8 cellular contexts compared by ENCODE assay signal in the genomic region with DNA sequence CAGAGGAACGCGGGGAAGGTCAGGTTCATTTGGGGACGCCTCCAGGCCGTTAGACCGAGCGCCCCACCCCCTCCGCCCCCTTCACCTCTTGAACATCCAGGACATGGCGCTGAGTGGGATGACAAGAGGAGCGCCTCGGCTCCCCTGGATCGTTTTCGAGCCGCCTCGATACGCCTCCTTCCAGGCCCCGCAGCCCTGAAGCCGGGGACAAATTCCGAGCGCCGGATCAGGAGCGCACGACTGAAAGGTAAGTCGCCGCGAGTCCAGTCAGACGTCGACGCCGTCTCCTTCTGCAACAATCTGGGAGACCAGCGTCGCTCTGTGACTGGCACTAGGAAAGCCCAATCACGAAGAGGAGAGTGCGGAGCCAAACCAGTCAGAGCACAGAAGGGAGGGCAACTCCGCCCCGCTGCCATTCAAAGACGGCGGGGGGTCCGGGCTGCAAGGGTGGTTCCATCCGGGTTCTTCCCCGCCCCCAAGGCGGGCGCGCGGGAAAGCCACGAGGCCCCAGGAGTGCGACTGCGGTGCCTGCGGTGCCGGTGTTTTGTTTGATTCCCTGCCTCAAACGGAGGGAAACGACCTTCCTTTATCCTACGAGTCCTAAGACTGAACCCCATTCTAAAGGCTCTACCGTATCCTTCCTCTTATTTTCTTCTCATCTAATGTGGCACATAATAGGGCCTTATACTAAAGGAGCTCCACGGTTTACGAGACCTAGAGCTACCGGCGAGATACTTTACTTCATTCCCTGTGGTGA. TPM values are rescaled to one million over a fixed set of nuclear protein-coding genes. Genes with fewer than 3 reads are reported as not detected.
A peak's percentile ranks its signal among the peaks of the same experiment; 100 is the strongest.
DNase-seq lines count a peak whose midpoint lies in the region; ATAC-seq, FAIRE-seq and TF ChIP-seq lines count a peak whose summit lies in the region.

A gene with protein sequence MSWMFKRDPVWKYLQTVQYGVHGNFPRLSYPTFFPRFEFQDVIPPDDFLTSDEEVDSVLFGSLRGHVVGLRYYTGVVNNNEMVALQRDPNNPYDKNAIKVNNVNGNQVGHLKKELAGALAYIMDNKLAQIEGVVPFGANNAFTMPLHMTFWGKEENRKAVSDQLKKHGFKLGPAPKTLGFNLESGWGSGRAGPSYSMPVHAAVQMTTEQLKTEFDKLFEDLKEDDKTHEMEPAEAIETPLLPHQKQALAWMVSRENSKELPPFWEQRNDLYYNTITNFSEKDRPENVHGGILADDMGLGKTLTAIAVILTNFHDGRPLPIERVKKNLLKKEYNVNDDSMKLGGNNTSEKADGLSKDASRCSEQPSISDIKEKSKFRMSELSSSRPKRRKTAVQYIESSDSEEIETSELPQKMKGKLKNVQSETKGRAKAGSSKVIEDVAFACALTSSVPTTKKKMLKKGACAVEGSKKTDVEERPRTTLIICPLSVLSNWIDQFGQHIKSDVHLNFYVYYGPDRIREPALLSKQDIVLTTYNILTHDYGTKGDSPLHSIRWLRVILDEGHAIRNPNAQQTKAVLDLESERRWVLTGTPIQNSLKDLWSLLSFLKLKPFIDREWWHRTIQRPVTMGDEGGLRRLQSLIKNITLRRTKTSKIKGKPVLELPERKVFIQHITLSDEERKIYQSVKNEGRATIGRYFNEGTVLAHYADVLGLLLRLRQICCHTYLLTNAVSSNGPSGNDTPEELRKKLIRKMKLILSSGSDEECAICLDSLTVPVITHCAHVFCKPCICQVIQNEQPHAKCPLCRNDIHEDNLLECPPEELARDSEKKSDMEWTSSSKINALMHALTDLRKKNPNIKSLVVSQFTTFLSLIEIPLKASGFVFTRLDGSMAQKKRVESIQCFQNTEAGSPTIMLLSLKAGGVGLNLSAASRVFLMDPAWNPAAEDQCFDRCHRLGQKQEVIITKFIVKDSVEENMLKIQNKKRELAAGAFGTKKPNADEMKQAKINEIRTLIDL (minus strand): TSS at position 302 of the 757 bp plus-strand sequence. CDS start 197 bp downstream, at position 105.

- H3K27me3 Mint-ChIP-seq in T-helper 17 cell: no peaks in the 10 kb centered on the region

- H3K4me1 ChIP-seq in prostate gland (replicated peaks): no peaks in the 10 kb centered on the region
- H3K4me1 ChIP-seq in urinary bladder (ENCODE audit: insufficient read depth): no peaks in the 10 kb centered on the region

- DNase-seq in GM12891 (ENCODE audit: insufficient read length, low spot score) (peak; percentile 74), NCI-H146 treated with DMSO at 0.1 percent for 48 hours (lab: John Stamatoyannopoulos, UW; ENCODE audit: unreplicated experiment) (peak; percentile 98), T-helper 17 cell (peak; percentile 76 to 84 (median 82)), left ventricle myocardium superior (peak; percentile 95), prostate gland (ENCODE audit: low spot score) (peak; percentile 91)

- intact Hi-C loops in left ventricle myocardium superior (cut with micrococcal nuclease) (no loop called here), prostate gland (cut with DNase I) (loop anchor here (5.0 to 10.0 kb wide), 2 partner anchors 46 to 72 kb away; no protein-coding TSS in a partner anchor)

- H3K4me1 Mint-ChIP-seq in T-helper 17 cell: peaks cover 11% of the 10 kb centered on the region

- 8% methylated on average over 57 of the region's 57 CpGs for WGBS in prostate gland
- 8% methylated on average over 57 of the region's 57 CpGs for WGBS in urinary bladder

- TF ChIP-seq CTCF in prostate gland (IDR thresholded peaks at IDR 0.05): peak in 1 of 4 experiments; percentile 13

- TF ChIP-seq POLR2A in GM12891 (IDR thresholded peaks at IDR 0.05; ENCODE audit: low read depth, low read length) (no peak), prostate gland (IDR thresholded peaks at IDR 0.05) (peak; percentile 48)

- H3K9me3 ChIP-seq in T-helper 17 cell (ENCODE audit: control insufficient read depth, low read length, poor library complexity, severe bottlenecking): no peaks in the 10 kb centered on the region
- H3K9me3 ChIP-seq in prostate gland: no peaks in the 10 kb centered on the region

- H3K4me3 ChIP-seq in prostate gland (peak within 1 kb of the TSS; percentile 67 to 75), urinary bladder (ENCODE audit: low read depth, low read length) (peak within 1 kb of the TSS; percentile 64)

- peak within 1 kb of the TSS; percentile 96 for H3K4me3 Mint-ChIP-seq in T-helper 17 cell

- ATAC-seq in HG02840 (IDR thresholded peaks at IDR 0.05; ENCODE audit: low FRiP score, unreplicated experiment) (peak; percentile 99), T-helper 17 cell (peak; percentile 98), left ventricle myocardium superior (peak; percentile 100)

- H3K27ac Mint-ChIP-seq in T-helper 17 cell: peak within 1 kb of the TSS; percentile 24

- FAIRE-seq in GM12891 (lab: Jason Lieb, UNC): peak; percentile 91

- peak within 1 kb of the TSS; percentile 70 for H3K27ac ChIP-seq in angular gyrus (ENCODE audit: low read depth, low read length)
- H3K27ac ChIP-seq in prostate gland: peak within 1 kb of the TSS; percentile 73 to 77
- H3K27ac ChIP-seq in urinary bladder (ENCODE audit: low read depth): no peak within 1 kb of the TSS

- no peaks in the 10 kb centered on the region for H3K36me3 ChIP-seq in prostate gland
- no peaks in the 10 kb centered on the region for H3K36me3 ChIP-seq in urinary bladder (ENCODE audit: insufficient read depth)

- H3K36me3 Mint-ChIP-seq in T-helper 17 cell (ENCODE audit: low read depth): no peaks in the 10 kb centered on the region

- no peaks in the 10 kb centered on the region for H3K27me3 ChIP-seq in prostate gland (replicated peaks; ENCODE audit: insufficient read depth)

TF ChIP-seq in GM12891, 5 proteins besides CTCF, POLR2A, EP300 and RAD21:
- no peak for TF ChIP-seq PAX5 (IDR thresholded peaks at IDR 0.05; ENCODE audit: insufficient read depth, low read length, severe bottlenecking)
- TF ChIP-seq POLR2AphosphoS5 (IDR thresholded peaks at IDR 0.05; ENCODE audit: low read depth, low read length): no peak
- TF ChIP-seq TAF1 (IDR thresholded peaks at IDR 0.05; ENCODE audit: low read depth, low read length): no peak; the same call in 1 of the 2 replicates
- TF ChIP-seq POU2F2 (IDR thresholded peaks at IDR 0.05; ENCODE audit: low read depth, low read length): peak; percentile 60; the same call in 1 of the 2 replicates
TF ChIP-seq in GM12891: peak in this region for 1.

RNA-seq across cellular contexts. Expression of the gene that starts here (rescaled TPM):
- 14.3 TPM for polyA plus RNA-seq in GM12891 (2012; ENCODE audit: low read depth, missing spikeins)
- 1 to 10 TPM; 5.6 TPM for total RNA-seq in T-helper 17 cell
- total RNA-seq in left ventricle myocardium superior: 29.0 TPM
- total RNA-seq in prostate gland: 100 to 1,000 TPM in 1 of 2 donors, 10 to 100 TPM in 1; 29.9 to 171 TPM
- 72.7 TPM for total RNA-seq in urinary bladder
- polyA plus RNA-seq in urinary bladder: 13.5 TPM
